In the genomic region with DNA sequence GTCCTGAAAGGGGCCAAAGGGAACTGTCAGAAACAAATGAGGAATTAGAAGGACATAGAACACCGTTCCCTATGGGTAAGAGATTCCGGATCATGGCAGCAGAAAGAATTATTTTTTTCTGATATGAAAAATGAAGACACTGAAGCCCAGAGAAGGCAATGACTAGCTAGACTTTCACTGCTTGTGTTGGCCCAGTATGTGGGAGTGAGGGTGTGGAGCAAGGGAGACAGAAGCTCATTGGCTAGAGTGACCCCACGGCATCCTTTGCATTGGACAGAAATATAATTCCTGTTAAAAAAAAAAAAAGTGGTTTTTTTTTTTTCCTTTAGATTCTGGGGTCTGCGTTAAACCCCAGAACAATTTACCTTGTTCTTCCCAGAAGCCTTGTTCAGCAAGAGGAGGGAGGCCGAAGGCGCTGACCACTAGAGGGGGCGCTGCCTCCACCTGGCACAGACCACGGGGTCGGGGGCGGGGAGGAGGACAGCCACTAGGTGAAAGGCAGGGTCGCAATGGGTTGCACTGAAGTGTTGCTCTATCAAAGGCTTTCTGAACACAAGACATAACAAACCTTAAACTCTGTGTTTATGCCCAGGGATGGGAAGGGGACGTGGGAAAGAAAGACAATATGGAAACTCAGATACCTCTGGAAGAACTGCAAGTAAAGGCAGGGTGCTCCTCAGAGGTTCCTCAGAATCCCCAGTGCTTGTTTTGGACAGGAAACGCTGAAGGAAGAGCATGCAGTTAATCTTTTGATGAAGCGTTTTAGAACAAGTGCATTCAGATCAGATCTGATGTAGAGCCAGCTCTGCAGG, we compare ENCODE assay signal across 8 cellular contexts.
DNase-seq lines count a peak whose midpoint lies in the region; ATAC-seq, FAIRE-seq and TF ChIP-seq lines count a peak whose summit lies in the region.

No MANE protein-coding gene starts in this region.

- H3K4me1 ChIP-seq in lung (ENCODE audit: control insufficient read depth in 2 of 2, insufficient read depth in 2 of 2, low read length in 2 of 2): no peaks in the 10 kb centered on the region

- WGBS in lung, 2 donors: 20 to 24% methylated on average over 14 of the region's 14 CpGs

- no peaks in the 10 kb centered on the region for H3K4me1 Mint-ChIP-seq in activated T-cell treated with anti-CD3 and anti-CD28 coated beads, Interleukin-2, amount 50 U/mL, for 24 hours (ENCODE audit: low read depth)

- TF ChIP-seq CTCF in bronchial epithelial cell (IDR thresholded peaks at IDR 0.05; ENCODE audit: insufficient read depth, low read length, severe bottlenecking) (peak; percentile 78), lung (IDR thresholded peaks at IDR 0.05; ENCODE audit: control extremely low read depth, extremely low read depth) (peak; percentile 12)

- H3K4me3 ChIP-seq in bronchial epithelial cell (ENCODE audit: low read depth, low read length) (no peak overlapping the region), lung (no peak overlapping the region)

- no peak overlapping the region for H3K4me3 Mint-ChIP-seq in activated T-cell treated with anti-CD3 and anti-CD28 coated beads, Interleukin-2, amount 50 U/mL, for 24 hours

- no peaks in the 10 kb centered on the region for H3K9me3 Mint-ChIP-seq in activated T-cell treated with anti-CD3 and anti-CD28 coated beads, Interleukin-2, amount 50 U/mL, for 24 hours

- H3K36me3 Mint-ChIP-seq in activated T-cell treated with anti-CD3 and anti-CD28 coated beads, Interleukin-2, amount 50 U/mL, for 24 hours (ENCODE audit: low read depth): no peaks in the 10 kb centered on the region

- peaks cover 39% of the 10 kb centered on the region for H3K27me3 Mint-ChIP-seq in activated T-cell treated with anti-CD3 and anti-CD28 coated beads, Interleukin-2, amount 50 U/mL, for 24 hours

- no peaks in the 10 kb centered on the region for H3K36me3 ChIP-seq in bronchial epithelial cell (ENCODE audit: control insufficient read depth, insufficient read depth, low read length)
- H3K36me3 ChIP-seq in lung (ENCODE audit: control insufficient read depth in 2 of 2, insufficient read depth in 2 of 2, low read length in 2 of 2): no peaks in the 10 kb centered on the region

- H3K27ac ChIP-seq in lung (ENCODE audit: low read depth in 1 of 2, low read length in 1 of 2): no peak overlapping the region

- no peak overlapping the region for H3K27ac Mint-ChIP-seq in activated T-cell treated with anti-CD3 and anti-CD28 coated beads, Interleukin-2, amount 50 U/mL, for 24 hours

- ATAC-seq in lung (ENCODE audit: insufficient read depth, low FRiP score) (no peak), HG03457 (IDR thresholded peaks at IDR 0.05; ENCODE audit: unreplicated experiment) (no peak), GM18498 (IDR thresholded peaks at IDR 0.05; ENCODE audit: unreplicated experiment) (no peak)

- peaks cover 0 to 2% of the 10 kb centered on the region in 2 donors for H3K9me3 ChIP-seq in lung (ENCODE audit: control insufficient read depth in 2 of 2, insufficient read depth in 1 of 2, low read length in 1 of 2)

- H3K27me3 ChIP-seq in bronchial epithelial cell (ENCODE audit: control insufficient read depth, insufficient read depth, low read length) (no peaks in the 10 kb centered on the region), lung (ENCODE audit: control insufficient read depth, insufficient read depth) (no peaks in the 10 kb centered on the region)

- FAIRE-seq in bronchial epithelial cell (lab: Jason Lieb, UNC): no peak

- DNase-seq in activated T-cell treated with anti-CD3 and anti-CD28 coated beads, Interleukin-2, amount 50 U/mL, for 24 hours: peak; percentile 38
- DNase-seq in activated T-cell treated with anti-CD3 and anti-CD28 coated beads, Interleukin-2, amount 50 U/mL, for 1 hour: no peak
- DNase-seq in NCI-H2107 (lab: John Stamatoyannopoulos, UW) (peak; percentile 49), bronchial epithelial cell (ENCODE audit: low read depth) (peak; percentile 20), lung (ENCODE audit: low spot score) (no peak), NCI-H524 treated with DMSO at 0.1 percent for 48 hours (lab: John Stamatoyannopoulos, UW) (no peak)

Comparison
In these comparisons a context has a peak if more than half of its experiments do, and no peak if none do; other contexts are left out.
1. DNase-seq: peak in activated T-cell treated with anti-CD3 and anti-CD28 coated beads, Interleukin-2, amount 50 U/mL, for 24 hours (single experiment), NCI-H2107 (single experiment) and bronchial epithelial cell (single experiment); none in activated T-cell treated with anti-CD3 and anti-CD28 coated beads, Interleukin-2, amount 50 U/mL, for 1 hour (single experiment), lung (single experiment) and NCI-H524 treated with DMSO at 0.1 percent for 48 hours (single experiment).